Comparison of ENCODE assay signal across 14 cellular contexts in the genomic region with DNA sequence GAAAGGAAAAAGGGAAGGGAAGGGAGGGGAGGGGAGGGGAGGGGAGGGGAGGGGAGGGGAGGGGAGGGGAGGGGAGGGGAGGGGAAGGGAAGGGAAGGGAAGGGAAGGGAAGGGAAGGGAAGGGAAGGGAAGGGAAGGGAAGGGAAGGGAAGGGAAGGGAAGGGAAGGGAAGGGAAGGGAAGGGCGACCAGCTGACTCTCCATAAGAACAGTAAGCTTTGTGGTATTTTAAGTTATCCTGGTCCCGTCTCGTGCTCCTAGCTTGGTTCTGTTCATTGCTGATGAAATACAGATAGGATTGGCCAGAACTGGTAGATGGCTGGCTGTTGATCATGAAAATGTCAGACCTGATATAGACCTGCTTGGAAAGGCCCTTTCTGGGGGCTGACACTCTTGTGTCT. TPM values are rescaled to one million over a fixed set of nuclear protein-coding genes. Genes with fewer than 3 reads are reported as not detected.
"Had no signal": no experiment of that assay in that cellular context is flagged by ENCODE, and none has a peak within 500 bp of the region (broad histone marks: within the 10 kb centered on the region; RNA-seq: fewer than 3 reads in every experiment).

No MANE protein-coding gene starts in this region.

RNA-seq across cellular contexts. Expression of gene SSX1, which starts 25.5 kb away (rescaled TPM):
- total RNA-seq: activated B cell treated with CpG ODN at 0.5 μM for 24 hours; activated CD4-positive, alpha-beta memory T cell treated with anti-CD3 and anti-CD28 coated beads for 36 hours; activated CD4-positive, alpha-beta memory T cell treated with anti-CD3 and anti-CD28 coated beads, Interleukin-2, amount 10 ng/mL, durations not matched to agents 7 days and 5 days; activated CD4-positive, alpha-beta T cell treated with anti-CD3 and anti-CD28 coated beads for 36 hours; activated CD4-positive, alpha-beta T cell treated with anti-CD3 and anti-CD28 coated beads, Interleukin-2, amount 10 ng/mL, durations not matched to agents 24 days and 14 days; activated CD4-positive, alpha-beta T cell treated with anti-CD3 and anti-CD28 coated beads, Interleukin-2, amount 10 ng/mL, durations not matched to agents 7 days and 5 days; activated CD8-positive, alpha-beta memory T cell treated with anti-CD3 and anti-CD28 coated beads for 36 hours; activated CD8-positive, alpha-beta memory T cell treated with anti-CD3 and anti-CD28 coated beads, Interleukin-2, amount 10 ng/mL, durations not matched to agents 7 days and 5 days; activated CD8-positive, alpha-beta T cell treated with anti-CD3 and anti-CD28 coated beads for 36 hours; activated CD8-positive, alpha-beta T cell treated with anti-CD3 and anti-CD28 coated beads, Interleukin-2, amount 10 ng/mL, durations not matched to agents 7 days and 5 days; T-helper 1 cell treated with Interleukin-12 subunit alpha and Interleukin-12 subunit beta and Interleukin-4 antibody, amounts not matched to agents 30 ng/mL and 1 ng/mL, for 36 hours; T-helper 17 cell; T-helper 2 cell treated with Interferon-gamma antibody and Interleukin-4, amounts not matched to agents 100 ng/mL and 5 ng/mL, for 36 hours; WTC11 had no signal
